Comparison of ENCODE assay signal across 22 cellular contexts in the genomic region with DNA sequence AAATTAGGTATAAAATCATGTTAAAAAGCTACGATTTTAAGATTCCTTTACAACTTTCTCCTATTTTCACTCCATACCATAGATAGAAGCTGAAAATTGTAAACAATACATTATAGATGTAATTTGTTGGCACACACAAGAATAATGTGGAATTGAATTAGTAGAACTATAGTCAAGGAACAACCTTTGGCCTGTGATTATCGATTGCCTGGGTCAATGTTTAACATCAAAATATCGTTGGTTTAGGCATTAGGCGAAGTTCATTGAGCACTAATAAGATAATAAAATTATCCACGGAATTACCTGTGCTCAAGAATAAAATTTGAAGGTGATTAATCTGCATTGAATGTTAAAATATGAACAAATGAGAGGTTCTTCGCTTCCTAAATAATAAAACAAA.
"Had no signal": no experiment of that assay in that cellular context is flagged by ENCODE, and none has a peak within 500 bp of the region (broad histone marks: within the 10 kb centered on the region; RNA-seq: fewer than 3 reads in every experiment).

No MANE protein-coding gene starts in this region.

- H3K4me3 Mint-ChIP-seq: effector memory CD8-positive, alpha-beta T cell; natural killer cell; stimulated activated effector memory CD8-positive, alpha-beta T cell treated with anti-CD3 and anti-CD28 coated beads, Interleukin-12 subunit alpha, Interleukin-12 subunit beta, amount 100 ng/mL, for 72 hours had no signal

- ATAC-seq: effector memory CD8-positive, alpha-beta T cell; left cardiac atrium; lower lobe of right lung; natural killer cell; sciatic nerve; stimulated activated effector memory CD8-positive, alpha-beta T cell treated with anti-CD3 and anti-CD28 coated beads, Interleukin-12 subunit alpha, Interleukin-12 subunit beta, amount 100 ng/mL, for 72 hours had no signal

- H3K27me3 ChIP-seq: ovary, stomach, thyroid gland, vagina had no signal

- H3K4me1 Mint-ChIP-seq: natural killer cell; stimulated activated effector memory CD8-positive, alpha-beta T cell treated with anti-CD3 and anti-CD28 coated beads, Interleukin-12 subunit alpha, Interleukin-12 subunit beta, amount 100 ng/mL, for 72 hours had no signal

- H3K27ac Mint-ChIP-seq: effector memory CD8-positive, alpha-beta T cell; natural killer cell; stimulated activated effector memory CD8-positive, alpha-beta T cell treated with anti-CD3 and anti-CD28 coated beads, Interleukin-12 subunit alpha, Interleukin-12 subunit beta, amount 100 ng/mL, for 72 hours had no signal

- H3K36me3 Mint-ChIP-seq: natural killer cell; stimulated activated effector memory CD8-positive, alpha-beta T cell treated with anti-CD3 and anti-CD28 coated beads, Interleukin-12 subunit alpha, Interleukin-12 subunit beta, amount 100 ng/mL, for 72 hours had no signal

- DNase-seq: dermis blood vessel endothelial cell; effector memory CD8-positive, alpha-beta T cell; erythroblast; left cardiac atrium; left ventricle myocardium inferior; lower lobe of right lung; natural killer cell; occipital lobe; ovary; stimulated activated CD4-positive, alpha-beta T cell treated with anti-CD3 and anti-CD28 coated beads, Interleukin-2, amount 100 ng/mL, for 24 hours; stimulated activated CD4-positive, alpha-beta T cell treated with anti-CD3 and anti-CD28 coated beads, Interleukin-4, amount 100 ng/mL, for 24 hours; stimulated activated naive CD4-positive, alpha-beta T cell treated with Interleukin-2 at 50 U/mL for 16 hours; stomach; thyroid gland; trophoblast cell had no signal

- H3K9me3 ChIP-seq: left ventricle myocardium inferior, lower lobe of right lung, ovary, stomach, thyroid gland, vagina had no signal

- H3K4me1 ChIP-seq: left ventricle myocardium inferior, lower lobe of right lung, stomach, thyroid gland, vagina had no signal

- FAIRE-seq: endometrium, frontal cortex, islet of Langerhans had no signal

- H3K36me3 ChIP-seq: left ventricle myocardium inferior, lower lobe of right lung, ovary, stomach, thyroid gland, vagina had no signal

- H3K27ac ChIP-seq: coronary artery, left ventricle myocardium inferior, lower lobe of right lung, ovary, stomach, thyroid gland, vagina had no signal

- H3K4me3 ChIP-seq: coronary artery, left ventricle myocardium inferior, lower lobe of right lung, ovary, stomach, thyroid gland, vagina had no signal

- H3K27me3 Mint-ChIP-seq: effector memory CD8-positive, alpha-beta T cell had no signal
